In the genomic region with DNA sequence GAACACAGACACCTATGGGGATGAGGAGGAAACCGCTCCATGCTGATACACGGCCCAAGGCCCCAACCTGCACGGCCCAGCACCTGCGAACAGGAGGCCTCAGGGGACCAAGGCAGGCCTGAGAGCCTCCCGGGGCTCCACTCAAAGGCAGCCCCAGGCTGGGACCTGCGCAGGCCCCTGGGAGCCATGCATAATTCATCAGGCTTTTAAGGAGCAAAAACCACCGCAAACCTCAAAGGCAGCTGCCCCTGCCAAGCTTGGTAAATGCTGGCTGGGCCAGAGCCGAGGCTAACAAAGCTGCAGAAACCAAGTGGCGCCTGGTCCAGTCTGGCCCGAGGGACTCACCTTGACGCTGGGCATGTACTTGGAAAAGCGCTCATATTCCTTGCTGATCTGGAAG, we compare ENCODE assay signal across 16 cellular contexts. TPM values are rescaled to one million over a fixed set of nuclear protein-coding genes. Genes with fewer than 3 reads are reported as not detected.
DNase-seq lines count a peak whose midpoint lies in the region; ATAC-seq and TF ChIP-seq lines count a peak whose summit lies in the region.
"Had no signal": no experiment of that assay in that cellular context is flagged by ENCODE, and none has a peak within 500 bp of the region (broad histone marks: within the 10 kb centered on the region; RNA-seq: fewer than 3 reads in every experiment).

No MANE protein-coding gene starts in this region.

- peaks cover 70% of the 10 kb centered on the region for H3K79me2 ChIP-seq in mammary epithelial cell (ENCODE audit: insufficient read depth, low read length)

- WGBS in mammary epithelial cell (ENCODE audit: low coverage, missing lambda C conversion rate) = 91% methylated on average over 11 of the region's 12 CpGs

- intact Hi-C loops in activated naive CD4-positive, alpha-beta T cell treated with anti-CD3 and anti-CD28 coated beads for 36 hours (cut with micrococcal nuclease) = no loop called here
- intact Hi-C loops in activated B cell treated with CpG ODN at 0.5 μM for 24 hours (cut with micrococcal nuclease) (no loop called here), left ventricle myocardium superior (cut with micrococcal nuclease) (no loop called here), mammary epithelial cell (cut with micrococcal nuclease) (no loop called here)

- H3K4me2 ChIP-seq in mammary epithelial cell (ENCODE audit: insufficient read depth, low read depth, low read length) = no peak overlapping the region

- H3K9ac ChIP-seq in mammary epithelial cell (ENCODE audit: insufficient read depth, low read length) = no peak overlapping the region

- H3K27me3 Mint-ChIP-seq in activated naive CD4-positive, alpha-beta T cell treated with anti-CD3 and anti-CD28 coated beads for 36 hours (ENCODE audit: low read depth) = no peaks in the 10 kb centered on the region
- no peaks in the 10 kb centered on the region for H3K27me3 Mint-ChIP-seq in activated B cell treated with CpG ODN at 0.5 μM for 24 hours
- H3K27me3 Mint-ChIP-seq in chondrocyte (ENCODE audit: low read depth) = no peaks in the 10 kb centered on the region
- H3K27me3 Mint-ChIP-seq in stimulated activated memory B cell treated with anti-CD40 and anti-IgM and Interleukin-4, amounts not matched to agents 10 μg/mL and 1 μg/mL and 100 μg/mL, for 72 hours = no peaks in the 10 kb centered on the region

- H3K27ac ChIP-seq in mammary epithelial cell (ENCODE audit: insufficient read depth, low read depth, low read length) = no peak overlapping the region
- H3K27ac ChIP-seq: HL-60 had no signal

- CTCF ChIA-PET in activated naive CD4-positive, alpha-beta T cell treated with anti-CD3 and anti-CD28 coated beads for 36 hours (lab: Charles Lee) = interaction anchor here (8.9 kb wide), 1 partner anchor 49 kb away, joined by 100 read pairs; no protein-coding TSS in a partner anchor
- CTCF ChIA-PET in activated B cell treated with CpG ODN at 0.5 μM for 24 hours (lab: Charles Lee) = no interaction called here
- CTCF ChIA-PET in mammary epithelial cell (lab: Charles Lee; ENCODE audit: low non-redundant PET) = no interaction called here

- no peak overlapping the region for H2AFZ ChIP-seq in mammary epithelial cell (ENCODE audit: low read depth, low read length)

- H3K36me3 ChIP-seq in mammary epithelial cell (ENCODE audit: insufficient read depth, low read length) = peaks cover 21% of the 10 kb centered on the region

- peaks cover 41% of the 10 kb centered on the region for H3K4me1 Mint-ChIP-seq in activated naive CD4-positive, alpha-beta T cell treated with anti-CD3 and anti-CD28 coated beads for 36 hours (ENCODE audit: low read depth)
- peaks cover 58% of the 10 kb centered on the region for H3K4me1 Mint-ChIP-seq in activated B cell treated with CpG ODN at 0.5 μM for 24 hours
- H3K4me1 Mint-ChIP-seq in chondrocyte (ENCODE audit: low read depth) = peaks cover 32% of the 10 kb centered on the region
- H3K4me1 Mint-ChIP-seq in stimulated activated memory B cell treated with anti-CD40 and anti-IgM and Interleukin-4, amounts not matched to agents 10 μg/mL and 1 μg/mL and 100 μg/mL, for 72 hours = peaks cover 86% of the 10 kb centered on the region

- H3K27ac Mint-ChIP-seq in activated naive CD4-positive, alpha-beta T cell treated with anti-CD3 and anti-CD28 coated beads for 36 hours = peak overlapping the region; percentile 30
- H3K27ac Mint-ChIP-seq in activated B cell treated with CpG ODN at 0.5 μM for 24 hours (peak overlapping the region; percentile 46), chondrocyte (ENCODE audit: unreplicated experiment) (peak overlapping the region; percentile 41)
- peak overlapping the region; percentile 68 for H3K27ac Mint-ChIP-seq in stimulated activated memory B cell treated with anti-CD40 and anti-IgM and Interleukin-4, amounts not matched to agents 10 μg/mL and 1 μg/mL and 100 μg/mL, for 72 hours

- H4K20me1 ChIP-seq in mammary epithelial cell (ENCODE audit: insufficient read depth, low read length) = peaks cover 8% of the 10 kb centered on the region

- no peak overlapping the region for H3K4me3 ChIP-seq in mammary epithelial cell (replicated peaks in 1 of 3; ENCODE audit: insufficient read depth in 1 of 3, low read depth in 2 of 3, low read length in 3 of 3)

- no TSS peak for BruUV-seq in mammary epithelial cell (replicated peaks; lab: Mats Ljungman, UMichigan)

- H3K4me3 Mint-ChIP-seq in activated naive CD4-positive, alpha-beta T cell treated with anti-CD3 and anti-CD28 coated beads for 36 hours = no peak overlapping the region
- no peak overlapping the region for H3K4me3 Mint-ChIP-seq in activated B cell treated with CpG ODN at 0.5 μM for 24 hours
- no peak overlapping the region for H3K4me3 Mint-ChIP-seq in chondrocyte (ENCODE audit: unreplicated experiment)
- H3K4me3 Mint-ChIP-seq in stimulated activated memory B cell treated with anti-CD40 and anti-IgM and Interleukin-4, amounts not matched to agents 10 μg/mL and 1 μg/mL and 100 μg/mL, for 72 hours = no peak overlapping the region

- no peak for ATAC-seq in activated B cell treated with CpG ODN at 0.5 μM for 24 hours (ENCODE audit: low read depth)
- no peak for ATAC-seq in stimulated activated memory B cell treated with anti-CD40 and anti-IgM and Interleukin-4, amounts not matched to agents 10 μg/mL and 1 μg/mL and 100 μg/mL, for 72 hours
- ATAC-seq in left ventricle myocardium superior = no peak
- ATAC-seq: left colon had no signal

- peaks cover 73% of the 10 kb centered on the region for H3K36me3 Mint-ChIP-seq in activated naive CD4-positive, alpha-beta T cell treated with anti-CD3 and anti-CD28 coated beads for 36 hours (ENCODE audit: low read depth)
- H3K36me3 Mint-ChIP-seq in activated B cell treated with CpG ODN at 0.5 μM for 24 hours (ENCODE audit: low read depth) (peaks cover 86% of the 10 kb centered on the region), chondrocyte (ENCODE audit: low read depth) (peaks cover 34% of the 10 kb centered on the region)
- peaks cover 85% of the 10 kb centered on the region for H3K36me3 Mint-ChIP-seq in stimulated activated memory B cell treated with anti-CD40 and anti-IgM and Interleukin-4, amounts not matched to agents 10 μg/mL and 1 μg/mL and 100 μg/mL, for 72 hours

- no peak for DNase-seq in activated naive CD4-positive, alpha-beta T cell treated with anti-CD3 and anti-CD28 coated beads for 36 hours
- DNase-seq in activated naive CD4-positive, alpha-beta T cell treated with Interleukin-2 at 50 U/mL for 16 hours = no peak
- DNase-seq in activated B cell treated with CpG ODN at 0.5 μM for 24 hours = no peak
- DNase-seq in chondrocyte (ENCODE audit: low spot score) = no peak
- DNase-seq in left ventricle myocardium superior = no peak
- no peak for DNase-seq in mammary epithelial cell
- DNase-seq in MV-4-11 (lab: John Stamatoyannopoulos, UW) = no peak
- DNase-seq: anterior cingulate cortex; central memory CD4-positive, alpha-beta T cell; DMS79 treated with DMSO at 0.1 percent for 48 hours; left colon; midbrain; NCI-H524 treated with DMSO at 0.1 percent for 48 hours; SW 1271 had no signal

- H3K27me3 ChIP-seq in mammary epithelial cell (ENCODE audit: insufficient read depth, low read length) = no peaks in the 10 kb centered on the region

- POLR2A ChIA-PET in activated B cell treated with CpG ODN at 0.5 μM for 24 hours (lab: Charles Lee) = interaction anchor here (0.6 kb wide), 1 partner anchor 190 kb away, joined by 3 read pairs; no protein-coding TSS in a partner anchor

- peaks cover 7% of the 10 kb centered on the region for H3K4me1 ChIP-seq in mammary epithelial cell (ENCODE audit: insufficient read depth, low read length)

- dilution Hi-C loops in mammary epithelial cell (cut with HindIII; ENCODE audit: low sequenced_read_pairs) = loop anchor here (5.0 kb wide), 7 partner anchors 74 to 524 kb away; a partner anchor contains a TSS

- no peaks in the 10 kb centered on the region for H3K9me3 Mint-ChIP-seq in activated naive CD4-positive, alpha-beta T cell treated with anti-CD3 and anti-CD28 coated beads for 36 hours
- H3K9me3 Mint-ChIP-seq in activated B cell treated with CpG ODN at 0.5 μM for 24 hours = no peaks in the 10 kb centered on the region
- no peaks in the 10 kb centered on the region for H3K9me3 Mint-ChIP-seq in chondrocyte (ENCODE audit: low read depth)
- H3K9me3 Mint-ChIP-seq in stimulated activated memory B cell treated with anti-CD40 and anti-IgM and Interleukin-4, amounts not matched to agents 10 μg/mL and 1 μg/mL and 100 μg/mL, for 72 hours = no peaks in the 10 kb centered on the region

- TF ChIP-seq CTCF in activated B cell treated with CpG ODN at 0.5 μM for 24 hours (IDR thresholded peaks at IDR 0.05) (no peak), chondrocyte (IDR thresholded peaks at IDR 0.05) (no peak), mammary epithelial cell (conservative IDR thresholded peaks at IDR 0.05 in 1 of 2, IDR thresholded peaks at IDR 0.05 in 1 of 2; ENCODE audit: extremely low read depth in 1 of 2, insufficient read depth in 1 of 2, low read depth in 1 of 2, low read length in 2 of 2) (no peak)

- in situ Hi-C loops in mammary epithelial cell (cut with MboI; ENCODE audit: low sequenced_read_pairs in 2 of 2) = loop anchor here in 1 of 2 donors (25.0 kb wide), 1 partner anchor 524 kb away; a partner anchor contains a TSS

- no peaks in the 10 kb centered on the region for H3K9me3 ChIP-seq in mammary epithelial cell (replicated peaks; ENCODE audit: insufficient read depth, low read length)

RNA-seq across cellular contexts. Expression of a gene that starts 8.0 kb away (rescaled TPM):
- total RNA-seq in activated naive CD4-positive, alpha-beta T cell treated with anti-CD3 and anti-CD28 coated beads for 36 hours = 100 to 1,000 TPM; 219 to 227 TPM
- 210 and 211 TPM in 2 replicates for total RNA-seq in activated B cell treated with CpG ODN at 0.5 μM for 24 hours
- total RNA-seq in chondrocyte = 51.4 to 58.5 TPM (median 51.8 TPM) in 3 replicates
- total RNA-seq in left ventricle myocardium superior = 32.4 TPM
- total RNA-seq in mammary epithelial cell = 10 to 100 TPM; 34.0 to 74.4 TPM
- polyA plus RNA-seq in mammary epithelial cell = 108 TPM
- 67.1 TPM for polyA minus RNA-seq in mammary epithelial cell

RNA-seq across cellular contexts. Expression of a gene that starts 21.9 kb away (rescaled TPM):
- 100 to 1,000 TPM; 159 to 164 TPM for total RNA-seq in activated naive CD4-positive, alpha-beta T cell treated with anti-CD3 and anti-CD28 coated beads for 36 hours
- total RNA-seq in activated B cell treated with CpG ODN at 0.5 μM for 24 hours = 139 and 159 TPM in 2 replicates
- 112 to 204 TPM (median 195 TPM) in 3 replicates for total RNA-seq in chondrocyte
- total RNA-seq in left ventricle myocardium superior = 162 TPM
- total RNA-seq in mammary epithelial cell = 10 to 100 TPM; 26.3 to 43.3 TPM
- polyA plus RNA-seq in mammary epithelial cell = 8.3 TPM
- 14.9 TPM for polyA minus RNA-seq in mammary epithelial cell

RNA-seq across cellular contexts. Expression of a gene that starts 29.9 kb away (rescaled TPM):
- 100 to 1,000 TPM; 173 to 187 TPM for total RNA-seq in activated naive CD4-positive, alpha-beta T cell treated with anti-CD3 and anti-CD28 coated beads for 36 hours
- total RNA-seq in activated B cell treated with CpG ODN at 0.5 μM for 24 hours (129 and 135 TPM in 2 replicates), chondrocyte (1.8 to 12.7 TPM (median 10.7 TPM) in 3 replicates), left ventricle myocardium superior (39.5 TPM), mammary epithelial cell (10 to 100 TPM; 19.3 to 35.4 TPM)
- 17.5 TPM for polyA plus RNA-seq in mammary epithelial cell
- 26.7 TPM for polyA minus RNA-seq in mammary epithelial cell
